Comparison of ENCODE assay signal across 10 cellular contexts in genomic region chr9:34627716-34628655, GRCh38. TPM values are rescaled to one million over a fixed set of nuclear protein-coding genes. Genes with fewer than 3 reads are reported as not detected.
DNase-seq lines count a peak whose midpoint lies in the region; ATAC-seq and TF ChIP-seq lines count a peak whose summit lies in the region.
"Had no signal": no experiment of that assay in that cellular context is flagged by ENCODE, and none has a peak within 500 bp of the region (broad histone marks: within the 10 kb centered on the region; RNA-seq: fewer than 3 reads in every experiment).

No MANE protein-coding gene starts in this region.

- ATAC-seq in naive thymus-derived CD4-positive, alpha-beta T cell: no peak

- no peak overlapping the region for H3K9ac ChIP-seq in BLaER1 treated with 17β-estradiol and CSF1 and Interleukin-3, amounts not matched to agents 10 nM and 100 nM
- no peak overlapping the region for H3K9ac ChIP-seq in Karpas-422 (ENCODE audit: low read length)

- peaks cover 0 to 5% (median 0%) of the 10 kb centered on the region in 11 experiments; a peak in 3 of 22 replicates for H3K36me3 ChIP-seq in BLaER1 treated with 17β-estradiol and CSF1 and Interleukin-3, amounts not matched to agents 10 nM and 100 nM
- no peaks in the 10 kb centered on the region for H3K36me3 ChIP-seq in Karpas-422 (ENCODE audit: insufficient read depth, low read length)
- H3K36me3 ChIP-seq in naive thymus-derived CD4-positive, alpha-beta T cell (ENCODE audit: control insufficient read depth in 2 of 3, insufficient read depth in 3 of 3, low read length in 3 of 3): no peaks in the 10 kb centered on the region

- peak overlapping the region in 5 of 9 donors; percentile 26 to 69 (median 60) for H3K27ac Mint-ChIP-seq in naive thymus-derived CD4-positive, alpha-beta T cell

- DNase-seq in Karpas-422: no peak
- DNase-seq in coronary artery (ENCODE audit: low spot score): no peak
- DNase-seq in naive thymus-derived CD4-positive, alpha-beta T cell: no peak
- no peak for DNase-seq in NCI-H1417 (lab: John Stamatoyannopoulos, UW)
- no peak for DNase-seq in occipital lobe (lab: John Stamatoyannopoulos, UW)
- no peak for DNase-seq in inferior parietal cortex (ENCODE audit: extremely low spot score)
- no peak for DNase-seq in NCI-H1930 (lab: John Stamatoyannopoulos, UW)
- DNase-seq: cortex of kidney had no signal

- H3K36me3 Mint-ChIP-seq in naive thymus-derived CD4-positive, alpha-beta T cell: peaks cover 0 to 7% (median 4%) of the 10 kb centered on the region in 5 donors

- peaks cover 0 to 63% (median 39%) of the 10 kb centered on the region in 11 experiments; a peak in 14 of 22 replicates for H4K20me1 ChIP-seq in BLaER1 treated with 17β-estradiol and CSF1 and Interleukin-3, amounts not matched to agents 10 nM and 100 nM
- H4K20me1 ChIP-seq in Karpas-422 (ENCODE audit: insufficient read depth, low read depth, low read length): 0 out of 2 replicates have a peak, but pooled peaks cover 3% of the 10 kb centered on the region

- TF ChIP-seq CTCF in coronary artery (IDR thresholded peaks at IDR 0.05): no peak

- peaks cover 0 to 2% (median 0%) of the 10 kb centered on the region in 11 donors for H3K9me3 Mint-ChIP-seq in naive thymus-derived CD4-positive, alpha-beta T cell

- H3K4me1 ChIP-seq in BLaER1 treated with 17β-estradiol and CSF1 and Interleukin-3, amounts not matched to agents 10 nM and 100 nM: peaks cover 0 to 19% (median 7%) of the 10 kb centered on the region in 10 experiments; a peak in 11 of 20 replicates
- H3K4me1 ChIP-seq in Karpas-422 (ENCODE audit: low read length): peaks cover 7% of the 10 kb centered on the region
- peaks cover 9 to 26% of the 10 kb centered on the region in 2 donors for H3K4me1 ChIP-seq in naive thymus-derived CD4-positive, alpha-beta T cell (ENCODE audit: control insufficient read depth in 2 of 2, insufficient read depth in 2 of 2, low read length in 2 of 2)

- H3K27ac ChIP-seq in BLaER1 treated with 17β-estradiol and CSF1 and Interleukin-3, amounts not matched to agents 10 nM and 100 nM: no peak overlapping the region
- H3K27ac ChIP-seq in Karpas-422 (ENCODE audit: low read length) (no peak overlapping the region), coronary artery (no peak overlapping the region)
- H3K27ac ChIP-seq in naive thymus-derived CD4-positive, alpha-beta T cell (ENCODE audit: low read depth, low read length): no peak overlapping the region

- H3K27me3 Mint-ChIP-seq in naive thymus-derived CD4-positive, alpha-beta T cell: peaks cover 44 to 73% (median 63%) of the 10 kb centered on the region in 5 donors

- peaks cover 16 to 41% (median 24%) of the 10 kb centered on the region in 7 donors for H3K4me1 Mint-ChIP-seq in naive thymus-derived CD4-positive, alpha-beta T cell

- H3K4me3 ChIP-seq in BLaER1 treated with 17β-estradiol and CSF1 and Interleukin-3, amounts not matched to agents 10 nM and 100 nM: peak overlapping the region in 8 of 10 experiments; percentile 28 to 45 (median 41); a peak in 8 of 20 replicates
- H3K4me3 ChIP-seq in Karpas-422 (ENCODE audit: low read length) (peak overlapping the region; percentile 16; the same call in 1 of the 2 replicates), coronary artery (peak overlapping the region; percentile 75)
- H3K4me3 ChIP-seq in naive thymus-derived CD4-positive, alpha-beta T cell (ENCODE audit: low read length): peak overlapping the region; percentile 51

- H3K27me3 ChIP-seq in BLaER1 treated with 17β-estradiol and CSF1 and Interleukin-3, amounts not matched to agents 10 nM and 100 nM: peaks cover 87 to 94% (median 89%) of the 10 kb centered on the region in 11 experiments
- H3K27me3 ChIP-seq in Karpas-422 (ENCODE audit: low read length): 0 out of 2 replicates have a peak, but pooled peaks cover 4% of the 10 kb centered on the region
- peaks cover 15 to 51% of the 10 kb centered on the region in 2 donors for H3K27me3 ChIP-seq in naive thymus-derived CD4-positive, alpha-beta T cell (ENCODE audit: control insufficient read depth in 2 of 2, insufficient read depth in 2 of 2, low read length in 2 of 2)

- CTCF ChIA-PET in naive thymus-derived CD4-positive, alpha-beta T cell (lab: Charles Lee): no interaction called here

- H3K4me2 ChIP-seq in BLaER1 treated with 17β-estradiol and CSF1 and Interleukin-3, amounts not matched to agents 10 nM and 100 nM: peak overlapping the region; percentile 52 to 92 (median 71); a peak in 20 of 22 replicates
- H3K4me2 ChIP-seq in Karpas-422 (ENCODE audit: low read depth, low read length, poor library complexity, severe bottlenecking): peak overlapping the region; percentile 38

- POLR2A ChIA-PET in naive thymus-derived CD4-positive, alpha-beta T cell (lab: Charles Lee): interaction anchor here (0.8 to 2.7 kb wide), 2 partner anchors 9 to 14 kb away, joined by 3 to 6 read pairs; partner anchors contain the start of gene SIGMAR1

- no peak overlapping the region for H2AFZ ChIP-seq in Karpas-422 (ENCODE audit: low read length)

- H3K9me2 ChIP-seq in Karpas-422 (replicated peaks; ENCODE audit: insufficient read depth, low read length): no peaks in the 10 kb centered on the region

- no peaks in the 10 kb centered on the region for H3K79me2 ChIP-seq in Karpas-422 (ENCODE audit: low read length)

- intact Hi-C loops in naive thymus-derived CD4-positive, alpha-beta T cell (cut with micrococcal nuclease): no loop called here

- peaks cover 0 to 9% (median 6%) of the 10 kb centered on the region in 11 experiments; a peak in 15 of 22 replicates for H3K9me3 ChIP-seq in BLaER1 treated with 17β-estradiol and CSF1 and Interleukin-3, amounts not matched to agents 10 nM and 100 nM (replicated peaks in 1 of 11)
- H3K9me3 ChIP-seq in Karpas-422 (ENCODE audit: low read length): no peaks in the 10 kb centered on the region
- no peaks in the 10 kb centered on the region for H3K9me3 ChIP-seq in naive thymus-derived CD4-positive, alpha-beta T cell (ENCODE audit: control insufficient read depth in 2 of 3, low read length in 3 of 3)

- H3K4me3 Mint-ChIP-seq in naive thymus-derived CD4-positive, alpha-beta T cell: peak overlapping the region; percentile 75 to 96 (median 88)

RNA-seq across cellular contexts. Expression of gene ARID3C, which starts 0.9 kb away (rescaled TPM):
- total RNA-seq in Karpas-422 (2014; rRNA removed; shearing (Covaris generic); ENCODE audit: low replicate concordance): 0.48 TPM in 1 of 2 replicates, not detected in the other
- total RNA-seq in naive thymus-derived CD4-positive, alpha-beta T cell: under 1 TPM in 2 of 5 experiments, not detected in 3; 0.27 to 0.36 TPM
- not detected for polyA plus RNA-seq in naive thymus-derived CD4-positive, alpha-beta T cell
- not detected for total RNA-seq in occipital lobe
- total RNA-seq: Daoy had no signal

RNA-seq across cellular contexts. Expression of gene DCTN3, which starts 7.7 kb away (rescaled TPM):
- 75.9 and 98.9 TPM in 2 replicates for total RNA-seq in Karpas-422 (2014; rRNA removed; shearing (Covaris generic); ENCODE audit: low replicate concordance)
- total RNA-seq in naive thymus-derived CD4-positive, alpha-beta T cell: 100 to 1,000 TPM in 1 of 5 experiments, 10 to 100 TPM in 4; 55.6 to 110 (median 73.0) TPM
- polyA plus RNA-seq in naive thymus-derived CD4-positive, alpha-beta T cell: 100 to 1,000 TPM; 125 to 129 TPM
- 108 TPM for total RNA-seq in occipital lobe

RNA-seq across cellular contexts. Expression of gene SIGMAR1, which starts 9.6 kb away (rescaled TPM):
- 78.2 and 120 TPM in 2 replicates for total RNA-seq in Karpas-422 (2014; rRNA removed; shearing (Covaris generic); ENCODE audit: low replicate concordance)
- 10 to 100 TPM; 20.7 to 63.8 (median 46.0) TPM for total RNA-seq in naive thymus-derived CD4-positive, alpha-beta T cell
- 100 to 1,000 TPM in 1 of 2 donors, 10 to 100 TPM in 1; 93.5 to 102 TPM for polyA plus RNA-seq in naive thymus-derived CD4-positive, alpha-beta T cell
- total RNA-seq in occipital lobe: 24.3 TPM

RNA-seq across cellular contexts. Expression of gene RPP25L, which starts 16.1 kb away (rescaled TPM):
- total RNA-seq in Karpas-422 (2014; rRNA removed; shearing (Covaris generic); ENCODE audit: low replicate concordance): 40.3 and 62.0 TPM in 2 replicates
- 10 to 100 TPM in 4 of 5 experiments, 1 to 10 TPM in 1; 8.8 to 27.3 (median 25.1) TPM for total RNA-seq in naive thymus-derived CD4-positive, alpha-beta T cell
- 10 to 100 TPM; 48.5 to 58.2 TPM for polyA plus RNA-seq in naive thymus-derived CD4-positive, alpha-beta T cell
- 5.5 TPM for total RNA-seq in occipital lobe

RNA-seq across cellular contexts. Expression of gene GALT, which starts 18.5 kb away (rescaled TPM):
- 45.4 and 66.2 TPM in 2 replicates for total RNA-seq in Karpas-422 (2014; rRNA removed; shearing (Covaris generic); ENCODE audit: low replicate concordance)
- 100 to 1,000 TPM; 126 to 217 (median 162) TPM for total RNA-seq in naive thymus-derived CD4-positive, alpha-beta T cell
- polyA plus RNA-seq in naive thymus-derived CD4-positive, alpha-beta T cell: 10 to 100 TPM; 57.6 to 59.1 TPM
- 32.4 TPM for total RNA-seq in occipital lobe

Comparison
In these comparisons a context has a peak if more than half of its experiments do, and no peak if none do; other contexts are left out.
1. H3K4me3 ChIP-seq: peak in every context shown above with its lines; median percentile 75 in coronary artery; 51 in naive thymus-derived CD4-positive, alpha-beta T cell; 41 in BLaER1 treated with 17β-estradiol and CSF1 and Interleukin-3, amounts not matched to agents 10 nM and 100 nM; 16 in Karpas-422.